8 cellular contexts compared by ENCODE assay signal in the genomic region with DNA sequence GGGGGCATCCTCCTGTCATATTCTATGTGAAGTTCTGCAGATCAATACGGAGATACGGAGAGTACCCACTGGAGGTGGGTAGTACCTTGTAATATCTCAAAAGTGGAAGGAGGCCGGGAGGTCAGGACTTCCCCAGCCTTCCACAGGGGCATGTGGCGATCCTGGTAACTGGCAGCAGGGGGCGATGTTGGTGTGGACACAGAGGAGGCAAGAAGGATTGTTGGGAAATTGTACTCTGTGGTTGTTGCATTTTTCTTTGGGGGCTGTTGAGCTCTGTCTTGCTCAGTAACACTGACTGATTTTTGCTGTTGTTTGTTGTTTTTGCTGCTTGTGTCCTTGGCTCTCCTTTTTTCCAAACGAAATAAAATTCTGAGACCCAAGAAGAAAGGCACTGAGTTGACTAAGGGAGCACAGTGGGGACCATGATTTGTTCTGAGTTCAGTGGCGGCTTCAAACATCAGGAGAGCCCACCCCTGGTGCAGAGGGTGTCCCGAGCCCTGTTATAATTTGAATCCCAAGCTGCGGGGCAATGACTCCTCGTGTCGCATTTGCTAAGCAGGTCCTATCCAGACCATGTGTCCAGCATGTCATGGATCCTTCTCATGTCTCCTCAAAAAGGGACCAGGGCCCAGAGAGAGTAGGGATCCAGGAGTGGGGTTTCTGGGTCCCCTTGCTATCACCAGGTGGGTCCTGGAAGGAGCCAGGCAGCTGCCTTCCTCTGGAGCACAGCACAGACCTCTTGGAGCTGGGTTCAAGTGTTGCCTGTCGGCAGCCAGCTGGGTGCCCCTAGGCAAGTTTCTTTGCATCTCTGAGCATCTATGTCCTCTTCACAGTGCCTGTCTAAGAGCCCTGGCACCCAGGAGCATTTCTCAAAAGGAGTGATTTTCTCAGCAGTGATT. TPM values are rescaled to one million over a fixed set of nuclear protein-coding genes. Genes with fewer than 3 reads are reported as not detected.
A peak's percentile ranks its signal among the peaks of the same experiment; 100 is the strongest.
DNase-seq lines count a peak whose midpoint lies in the region; TF ChIP-seq lines count a peak whose summit lies in the region.

No MANE protein-coding gene starts in this region.

- H3K4me3 ChIP-seq in H7 (ENCODE audit: insufficient read depth, low read depth, low read length) (no peak overlapping the region), brain microvascular endothelial cell (ENCODE audit: low read depth, low read length) (no peak overlapping the region)

- DNase-seq in ELF-1 (ENCODE audit: low read depth, low spot score) = peak; percentile 85
- peak; percentile 90 for DNase-seq in H7
- peak; percentile 70 for DNase-seq in NCI-H1694 treated with DMSO at 0.1 percent for 48 hours (lab: John Stamatoyannopoulos, UW)
- peak; percentile 80 for DNase-seq in UCSD-AML1 (lab: John Stamatoyannopoulos, UW; ENCODE audit: unreplicated experiment)
- DNase-seq in brain microvascular endothelial cell = peak; percentile 60
- DNase-seq in kidney glomerular epithelial cell (lab: John Stamatoyannopoulos, UW) = peak; percentile 19
- DNase-seq in stimulated activated CD4-positive, alpha-beta T cell treated with anti-CD3 and anti-CD28 coated beads, TNF-alpha, amount 100 ng/mL, for 1 hour (ENCODE audit: low read depth in 3 of 3, low spot score in 1 of 3) = peak in 2 of 3 donors; percentile 28 to 48
- no peak for DNase-seq in mesenteric fat pad (ENCODE audit: low spot score)

- in situ Hi-C loops in brain microvascular endothelial cell (cut with HindIII; ENCODE audit: low pct_ligation_motif_present, low sequenced_read_pairs) = no loop called here

- no peak overlapping the region for H3K27ac ChIP-seq in brain microvascular endothelial cell

- no peaks in the 10 kb centered on the region for H3K27me3 ChIP-seq in H7 (ENCODE audit: control insufficient read depth, insufficient read depth, low read length)
- H3K27me3 ChIP-seq in brain microvascular endothelial cell (replicated peaks) = no peaks in the 10 kb centered on the region

- H3K36me3 ChIP-seq in H7 (replicated peaks; ENCODE audit: control insufficient read depth, insufficient read depth, low read length) (no peaks in the 10 kb centered on the region), brain microvascular endothelial cell (replicated peaks) (no peaks in the 10 kb centered on the region)

- peak; percentile 93 for TF ChIP-seq CTCF in brain microvascular endothelial cell (IDR thresholded peaks at IDR 0.05; ENCODE audit: low read depth, low read length, missing control alignments)

RNA-seq across cellular contexts. Expression of a gene that starts 22.8 kb away (rescaled TPM):
- total RNA-seq in H7 (2014; rRNA removed; shearing (Covaris generic)) = 1.1 and 2.7 TPM in 2 replicates
- total RNA-seq in mesenteric fat pad = 0.06 TPM
